Comparison of ENCODE assay signal across 19 cellular contexts in genomic region chr12:32125455-32126084, GRCh38. TPM values are rescaled to one million over a fixed set of nuclear protein-coding genes. Genes with fewer than 3 reads are reported as not detected.
DNase-seq lines count a peak whose midpoint lies in the region; ATAC-seq and TF ChIP-seq lines count a peak whose summit lies in the region.
"Had no signal": no experiment of that assay in that cellular context is flagged by ENCODE, and none has a peak within 500 bp of the region (broad histone marks: within the 10 kb centered on the region; RNA-seq: fewer than 3 reads in every experiment).

No MANE protein-coding gene starts in this region.

- H3K36me3 ChIP-seq in Panc1 (ENCODE audit: control insufficient read depth, insufficient read depth, low read length) = no peaks in the 10 kb centered on the region
- H3K36me3 ChIP-seq: upper lobe of right lung had no signal

- DNase-seq in activated T-cell treated with anti-CD3 and anti-CD28 coated beads, Interleukin-2, amount 50 U/mL, for 72 hours = no peak
- DNase-seq in activated T-cell treated with anti-CD3 and anti-CD28 coated beads, Interleukin-2, amount 50 U/mL, for 1 hour = no peak
- DNase-seq in Panc1 (ENCODE audit: low read depth, low spot score) = no peak
- peak; percentile 51 for DNase-seq in fibroblast of peridontal ligament (ENCODE audit: extremely low read depth)
- peak; percentile 56 for DNase-seq in stromal cell of bone marrow (ENCODE audit: low read depth)
- DNase-seq in NCI-H2171 (lab: John Stamatoyannopoulos, UW) = no peak
- DNase-seq in activated CD8-positive, alpha-beta memory T cell treated with anti-CD3 and anti-CD28 coated beads, Interleukin-2, amount 10 ng/mL, durations not matched to agents 7 days and 5 days = no peak
- DNase-seq: activated CD4-positive, alpha-beta T cell treated with anti-CD3 and anti-CD28 coated beads, Interleukin-2, amount 50 U/mL, for 4 hours; CD4-positive, alpha-beta memory T cell; EL; Kasumi-1; NCI-H1436 treated with DMSO at 0.1 percent for 48 hours; NCI-H510A; nephron progenitor cell; stimulated activated CD4-positive, alpha-beta T cell treated with anti-CD3 and anti-CD28 coated beads, Interleukin-12 subunit alpha, Interleukin-12 subunit beta, amount 100 ng/mL, for 4 hours; stimulated activated naive CD8-positive, alpha-beta T cell treated with anti-CD3 and anti-CD28 coated beads, Interleukin-15, Interleukin-2, amounts not matched to agents 100 U/mL and 50 U/mL, for 24 hours; upper lobe of right lung had no signal

- ATAC-seq in activated T-cell treated with anti-CD3 and anti-CD28 coated beads, Interleukin-2, amount 50 U/mL, for 72 hours (replicated peaks in 1 of 2) = peak; percentile 46 to 69
- ATAC-seq in Panc1 = no peak
- ATAC-seq in GM18858 (IDR thresholded peaks at IDR 0.05; ENCODE audit: unreplicated experiment) = no peak
- ATAC-seq in activated CD8-positive, alpha-beta memory T cell treated with anti-CD3 and anti-CD28 coated beads, Interleukin-2, amount 10 ng/mL, durations not matched to agents 7 days and 5 days = no peak
- ATAC-seq: stimulated activated naive CD8-positive, alpha-beta T cell treated with anti-CD3 and anti-CD28 coated beads, Interleukin-15, Interleukin-2, amounts not matched to agents 100 U/mL and 50 U/mL, for 24 hours; upper lobe of right lung had no signal

- H3K27ac Mint-ChIP-seq in activated T-cell treated with anti-CD3 and anti-CD28 coated beads, Interleukin-2, amount 50 U/mL, for 72 hours = no peak overlapping the region
- no peak overlapping the region for H3K27ac Mint-ChIP-seq in activated CD8-positive, alpha-beta memory T cell treated with anti-CD3 and anti-CD28 coated beads, Interleukin-2, amount 10 ng/mL, durations not matched to agents 7 days and 5 days
- H3K27ac Mint-ChIP-seq: activated T-helper 2 cell treated with anti-CD3 and anti-CD28 coated beads, Interferon-gamma antibody, Interleukin-2, Interleukin-4, amounts not matched to agents 10 μg/mL and 5 μg/mL and 100 μg/mL, durations not matched to agents 14 hours and 24 hours and 36 hours; nephron progenitor cell had no signal

- in situ Hi-C loops in Panc1 (cut with HindIII; ENCODE audit: low pct_unique_long_range_greater_than_20kb, low sequenced_read_pairs) = no loop called here

- no peak overlapping the region for H3K4me3 ChIP-seq in Panc1 (ENCODE audit: low read depth in 2 of 2, low read length in 2 of 2)
- H3K4me3 ChIP-seq: upper lobe of right lung had no signal

- H3K9me3 ChIP-seq in Panc1 (ENCODE audit: control insufficient read depth, insufficient read depth, low read depth, low read length) = no peaks in the 10 kb centered on the region
- H3K9me3 ChIP-seq: upper lobe of right lung had no signal

- H3K4me1 Mint-ChIP-seq in activated T-cell treated with anti-CD3 and anti-CD28 coated beads, Interleukin-2, amount 50 U/mL, for 72 hours (ENCODE audit: low read depth) = peaks cover 16% of the 10 kb centered on the region
- H3K4me1 Mint-ChIP-seq in activated CD8-positive, alpha-beta memory T cell treated with anti-CD3 and anti-CD28 coated beads, Interleukin-2, amount 10 ng/mL, durations not matched to agents 7 days and 5 days = peaks cover 6% of the 10 kb centered on the region

- POLR2A ChIA-PET in Panc1 (lab: Charles Lee) = interaction anchor here (0.7 kb wide), 1 partner anchor 85 kb away, joined by 7 read pairs; no protein-coding TSS in a partner anchor

- H3K27me3 ChIP-seq in Panc1 (ENCODE audit: control insufficient read depth, insufficient read depth, low read length) = no peaks in the 10 kb centered on the region
- H3K27me3 ChIP-seq: upper lobe of right lung had no signal

- intact Hi-C loops in Panc1 (cut with micrococcal nuclease; ENCODE audit: unreplicated experiment) = no loop called here

- H3K4me1 ChIP-seq in Panc1 (ENCODE audit: control insufficient read depth, insufficient read depth, low read length) = peaks cover 11% of the 10 kb centered on the region
- H3K4me1 ChIP-seq: upper lobe of right lung had no signal

- peak overlapping the region; percentile 45 for H3K27ac ChIP-seq in Panc1 (ENCODE audit: low read length)
- H3K27ac ChIP-seq: upper lobe of right lung had no signal

- no peak for TF ChIP-seq CTCF in Panc1 (IDR thresholded peaks at IDR 0.05)

- CTCF ChIA-PET in Panc1 (lab: Charles Lee) = no interaction called here
- CTCF ChIA-PET in activated CD8-positive, alpha-beta memory T cell treated with anti-CD3 and anti-CD28 coated beads, Interleukin-2, amount 10 ng/mL, durations not matched to agents 7 days and 5 days (lab: Charles Lee) = no interaction called here

- H3K36me3 Mint-ChIP-seq in activated T-cell treated with anti-CD3 and anti-CD28 coated beads, Interleukin-2, amount 50 U/mL, for 72 hours (ENCODE audit: insufficient read depth in 2 of 2) = no peaks in the 10 kb centered on the region
- H3K36me3 Mint-ChIP-seq in activated CD8-positive, alpha-beta memory T cell treated with anti-CD3 and anti-CD28 coated beads, Interleukin-2, amount 10 ng/mL, durations not matched to agents 7 days and 5 days = no peaks in the 10 kb centered on the region

- no TSS peak for BruUV-seq in Panc1 (replicated peaks; lab: Mats Ljungman, UMichigan)

- H3K27me3 Mint-ChIP-seq in activated T-cell treated with anti-CD3 and anti-CD28 coated beads, Interleukin-2, amount 50 U/mL, for 72 hours (ENCODE audit: low read depth) = peaks cover 8% of the 10 kb centered on the region
- no peaks in the 10 kb centered on the region for H3K27me3 Mint-ChIP-seq in activated CD8-positive, alpha-beta memory T cell treated with anti-CD3 and anti-CD28 coated beads, Interleukin-2, amount 10 ng/mL, durations not matched to agents 7 days and 5 days
- H3K27me3 Mint-ChIP-seq: CD4-positive, alpha-beta memory T cell had no signal

- no peak overlapping the region for H3K4me3 Mint-ChIP-seq in activated T-cell treated with anti-CD3 and anti-CD28 coated beads, Interleukin-2, amount 50 U/mL, for 72 hours
- H3K4me3 Mint-ChIP-seq in activated CD8-positive, alpha-beta memory T cell treated with anti-CD3 and anti-CD28 coated beads, Interleukin-2, amount 10 ng/mL, durations not matched to agents 7 days and 5 days = no peak overlapping the region
- H3K4me3 Mint-ChIP-seq: CD4-positive, alpha-beta memory T cell; nephron progenitor cell had no signal

- no peaks in the 10 kb centered on the region for H3K9me3 Mint-ChIP-seq in activated T-cell treated with anti-CD3 and anti-CD28 coated beads, Interleukin-2, amount 50 U/mL, for 72 hours
- no peaks in the 10 kb centered on the region for H3K9me3 Mint-ChIP-seq in activated CD8-positive, alpha-beta memory T cell treated with anti-CD3 and anti-CD28 coated beads, Interleukin-2, amount 10 ng/mL, durations not matched to agents 7 days and 5 days (ENCODE audit: low read depth)
- H3K9me3 Mint-ChIP-seq: activated T-helper 2 cell treated with anti-CD3 and anti-CD28 coated beads, Interferon-gamma antibody, Interleukin-2, Interleukin-4, amounts not matched to agents 10 μg/mL and 5 μg/mL and 100 μg/mL, durations not matched to agents 14 hours and 24 hours and 36 hours; CD4-positive, alpha-beta memory T cell; nephron progenitor cell had no signal

RNA-seq across cellular contexts. Expression of gene BICD1, which starts 18.9 kb away (rescaled TPM):
- total RNA-seq in activated T-cell treated with anti-CD3 and anti-CD28 coated beads, Interleukin-2, amount 50 U/mL, for 72 hours = 10 to 100 TPM; 14.3 to 15.3 TPM
- 40.0 TPM for total RNA-seq in Panc1 (2021; ENCODE audit: unreplicated experiment)
- polyA plus RNA-seq in Panc1 (2012; ENCODE audit: insufficient read length) = 20.4 TPM
- total RNA-seq in activated CD8-positive, alpha-beta memory T cell treated with anti-CD3 and anti-CD28 coated beads, Interleukin-2, amount 10 ng/mL, durations not matched to agents 7 days and 5 days = 10 to 100 TPM; 20.0 to 22.6 TPM

Comparison
In these comparisons a context has a peak if more than half of its experiments do, and no peak if none do; other contexts are left out.
1. ATAC-seq: peak in activated T-cell treated with anti-CD3 and anti-CD28 coated beads, Interleukin-2, amount 50 U/mL, for 72 hours (2 of 2); none in Panc1 (single experiment), GM18858 (single experiment) and activated CD8-positive, alpha-beta memory T cell treated with anti-CD3 and anti-CD28 coated beads, Interleukin-2, amount 10 ng/mL, durations not matched to agents 7 days and 5 days (single experiment).
2. DNase-seq: peak in fibroblast of peridontal ligament (single experiment) and stromal cell of bone marrow (single experiment); none in activated T-cell treated with anti-CD3 and anti-CD28 coated beads, Interleukin-2, amount 50 U/mL, for 72 hours (0 of 2), activated T-cell treated with anti-CD3 and anti-CD28 coated beads, Interleukin-2, amount 50 U/mL, for 1 hour (single experiment), Panc1 (single experiment), NCI-H2171 (single experiment) and activated CD8-positive, alpha-beta memory T cell treated with anti-CD3 and anti-CD28 coated beads, Interleukin-2, amount 10 ng/mL, durations not matched to agents 7 days and 5 days (single experiment).